Comparison of ENCODE assay signal across 24 cellular contexts in the genomic region with DNA sequence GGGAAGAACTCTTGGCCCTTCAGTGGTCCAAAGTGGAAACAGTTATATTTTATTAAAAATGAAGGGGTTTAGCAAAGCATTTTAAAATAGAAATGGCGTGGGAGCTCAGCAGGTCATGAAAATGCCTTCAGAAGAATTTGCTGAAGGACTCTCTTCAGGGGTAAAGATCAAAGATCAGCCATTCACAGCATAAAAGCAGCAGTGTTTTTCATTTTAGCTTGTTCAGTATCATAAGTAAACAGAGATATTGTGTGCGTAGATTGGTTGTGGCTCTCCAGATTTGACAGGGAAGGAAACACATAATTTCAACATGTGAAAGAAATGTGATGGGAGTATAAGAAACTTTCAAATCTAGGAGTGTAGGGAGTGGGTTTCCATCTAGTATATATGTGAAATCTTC.
"Had no signal": no experiment of that assay in that cellular context is flagged by ENCODE, and none has a peak within 500 bp of the region (broad histone marks: within the 10 kb centered on the region; RNA-seq: fewer than 3 reads in every experiment).

No MANE protein-coding gene starts in this region.

- DNase-seq: activated B cell treated with CpG ODN at 0.5 μM for 24 hours; activated CD4-positive, alpha-beta memory T cell treated with anti-CD3 and anti-CD28 coated beads for 36 hours; activated CD4-positive, alpha-beta T cell treated with anti-CD3 and anti-CD28 coated beads for 1 hour; activated CD4-positive, alpha-beta T cell treated with anti-CD3 and anti-CD28 coated beads, Interleukin-2, amount 10 ng/mL, durations not matched to agents 24 days and 14 days; activated CD8-positive, alpha-beta memory T cell treated with anti-CD3 and anti-CD28 coated beads for 24 hours; activated gamma-delta T cell; activated naive CD4-positive, alpha-beta T cell treated with anti-CD3 and anti-CD28 coated beads for 36 hours; activated T-cell treated with anti-CD3 and anti-CD28 coated beads, Interleukin-2, amount 50 U/mL, for 4 hours; amygdala; Kasumi-1; NCI-H1105 treated with DMSO at 0.1 percent for 48 hours; NCI-H146; NCI-H187 treated with DMSO at 0.1 percent for 48 hours; NCI-H2081 treated with DMSO at 0.1 percent for 48 hours; NCI-H446; NCI-H524; PC-3; SHP77; T-helper 17 cell; T-helper 9 cell had no signal

- H3K4me1 Mint-ChIP-seq: activated B cell treated with CpG ODN at 0.5 μM for 24 hours; activated CD4-positive, alpha-beta T cell treated with anti-CD3 and anti-CD28 coated beads, Interleukin-2, amount 10 ng/mL, durations not matched to agents 24 days and 14 days; activated T-helper 17 cell treated with anti-CD3 and anti-CD28 coated beads, Interleukin-2, amount 50 U/mL, for 72 hours; central memory CD8-positive, alpha-beta T cell; T-helper 17 cell had no signal

- H3K36me3 Mint-ChIP-seq: activated CD4-positive, alpha-beta memory T cell treated with anti-CD3 and anti-CD28 coated beads for 36 hours; activated naive CD8-positive, alpha-beta T cell; brain had no signal

- ATAC-seq: activated T-cell treated with anti-CD3 and anti-CD28 coated beads, Interleukin-2, amount 50 U/mL, for 4 hours; activated T-helper 17 cell treated with anti-CD3 and anti-CD28 coated beads, Interleukin-2, amount 50 U/mL, for 72 hours; PC-3; T-helper 17 cell had no signal

- H3K27me3 Mint-ChIP-seq: activated B cell treated with CpG ODN at 0.5 μM for 24 hours; activated CD4-positive, alpha-beta memory T cell treated with anti-CD3 and anti-CD28 coated beads for 36 hours; central memory CD8-positive, alpha-beta T cell had no signal

- H3K9me3 Mint-ChIP-seq: activated B cell treated with CpG ODN at 0.5 μM for 24 hours; activated CD4-positive, alpha-beta memory T cell treated with anti-CD3 and anti-CD28 coated beads for 36 hours; activated CD4-positive, alpha-beta T cell treated with anti-CD3 and anti-CD28 coated beads, Interleukin-2, amount 10 ng/mL, durations not matched to agents 24 days and 14 days; activated naive CD4-positive, alpha-beta T cell treated with anti-CD3 and anti-CD28 coated beads for 36 hours; activated T-cell treated with anti-CD3 and anti-CD28 coated beads, Interleukin-2, amount 50 U/mL, for 4 hours; brain; central memory CD8-positive, alpha-beta T cell had no signal

- H3K4me3 Mint-ChIP-seq: activated B cell treated with CpG ODN at 0.5 μM for 24 hours; activated CD4-positive, alpha-beta memory T cell treated with anti-CD3 and anti-CD28 coated beads for 36 hours; activated CD4-positive, alpha-beta T cell treated with anti-CD3 and anti-CD28 coated beads, Interleukin-2, amount 10 ng/mL, durations not matched to agents 24 days and 14 days; activated naive CD4-positive, alpha-beta T cell treated with anti-CD3 and anti-CD28 coated beads for 36 hours; activated naive CD8-positive, alpha-beta T cell; activated T-cell treated with anti-CD3 and anti-CD28 coated beads, Interleukin-2, amount 50 U/mL, for 4 hours; activated T-helper 17 cell treated with anti-CD3 and anti-CD28 coated beads, Interleukin-2, amount 50 U/mL, for 72 hours; brain; central memory CD8-positive, alpha-beta T cell; T-helper 17 cell had no signal

- H3K27ac Mint-ChIP-seq: activated B cell treated with CpG ODN at 0.5 μM for 24 hours; activated CD4-positive, alpha-beta memory T cell treated with anti-CD3 and anti-CD28 coated beads for 36 hours; activated CD4-positive, alpha-beta T cell treated with anti-CD3 and anti-CD28 coated beads, Interleukin-2, amount 10 ng/mL, durations not matched to agents 24 days and 14 days; activated naive CD4-positive, alpha-beta T cell treated with anti-CD3 and anti-CD28 coated beads for 36 hours; activated naive CD8-positive, alpha-beta T cell; activated T-helper 17 cell treated with anti-CD3 and anti-CD28 coated beads, Interleukin-2, amount 50 U/mL, for 72 hours; brain; T-helper 17 cell had no signal
